8 cellular contexts compared by ENCODE assay signal in genomic region chr10:125159932-125160855, GRCh38. TPM values are rescaled to one million over a fixed set of nuclear protein-coding genes. Genes with fewer than 3 reads are reported as not detected.
DNase-seq lines count a peak whose midpoint lies in the region; ATAC-seq and TF ChIP-seq lines count a peak whose summit lies in the region.

TSS of gene CTBP2 (minus strand) at chr10:125160563.

- H3K27ac Mint-ChIP-seq in T-helper 1 cell treated with Interleukin-12 subunit alpha and Interleukin-12 subunit beta and Interleukin-4 antibody, amounts not matched to agents 30 μg/mL and 1 μg/mL, for 36 hours: no peak within 1 kb of the TSS

- peaks cover 4 to 11% of the 10 kb centered on the region in 2 donors for H3K4me1 ChIP-seq in breast epithelium

- no peaks in the 10 kb centered on the region for H3K36me3 Mint-ChIP-seq in T-helper 1 cell treated with Interleukin-12 subunit alpha and Interleukin-12 subunit beta and Interleukin-4 antibody, amounts not matched to agents 30 μg/mL and 1 μg/mL, for 36 hours (ENCODE audit: low read depth)

- ATAC-seq in sciatic nerve: peak; percentile 46
- ATAC-seq in GM21825 (IDR thresholded peaks at IDR 0.05; ENCODE audit: unreplicated experiment): no peak

- peak within 1 kb of the TSS; percentile 14 for H3K4me3 Mint-ChIP-seq in T-helper 1 cell treated with Interleukin-12 subunit alpha and Interleukin-12 subunit beta and Interleukin-4 antibody, amounts not matched to agents 30 μg/mL and 1 μg/mL, for 36 hours

- H3K27me3 ChIP-seq in breast epithelium: no peaks in the 10 kb centered on the region

- peak within 1 kb of the TSS; percentile 99 for H3K27ac ChIP-seq in breast epithelium

- peak within 1 kb of the TSS; percentile 87 to 97 (median 91) for H3K4me3 ChIP-seq in breast epithelium
- peak within 1 kb of the TSS; percentile 75 for H3K4me3 ChIP-seq in iPS-18c (ENCODE audit: insufficient read depth, low read depth, low read length)

- intact Hi-C loops in breast epithelium (cut with DNase I; ENCODE audit: low total_unique reads) (loop anchor here (5.0 kb wide), 2 partner anchors 97 to 98 kb away; no protein-coding TSS in a partner anchor), sciatic nerve (cut with DNase I) (loop anchor here (10.0 kb wide), 1 partner anchor 95 kb away; no protein-coding TSS in a partner anchor)

- no peak for DNase-seq in T-helper 1 cell
- DNase-seq in NCI-H82 (lab: John Stamatoyannopoulos, UW): peak; percentile 87
- DNase-seq in breast epithelium (ENCODE audit: low spot score in 2 of 2): peak; percentile 51 to 55
- peak; percentile 74 for DNase-seq in sciatic nerve (ENCODE audit: low spot score)
- DNase-seq in AML-193 (lab: John Stamatoyannopoulos, UW): no peak

- TF ChIP-seq POLR2A in breast epithelium (IDR thresholded peaks at IDR 0.05): no peak

- H3K9me3 Mint-ChIP-seq in T-helper 1 cell treated with Interleukin-12 subunit alpha and Interleukin-12 subunit beta and Interleukin-4 antibody, amounts not matched to agents 30 μg/mL and 1 μg/mL, for 36 hours: no peaks in the 10 kb centered on the region

- no peaks in the 10 kb centered on the region for H3K36me3 ChIP-seq in breast epithelium

- H3K4me1 Mint-ChIP-seq in T-helper 1 cell treated with Interleukin-12 subunit alpha and Interleukin-12 subunit beta and Interleukin-4 antibody, amounts not matched to agents 30 μg/mL and 1 μg/mL, for 36 hours (ENCODE audit: low read depth): peaks cover 3% of the 10 kb centered on the region

- H3K27me3 Mint-ChIP-seq in T-helper 1 cell treated with Interleukin-12 subunit alpha and Interleukin-12 subunit beta and Interleukin-4 antibody, amounts not matched to agents 30 μg/mL and 1 μg/mL, for 36 hours (ENCODE audit: low read depth): peaks cover 58% of the 10 kb centered on the region

- H3K9me3 ChIP-seq in breast epithelium (no peaks in the 10 kb centered on the region), iPS-18c (ENCODE audit: control insufficient read depth, insufficient read depth, low read length) (no peaks in the 10 kb centered on the region)

- TF ChIP-seq CTCF in breast epithelium (IDR thresholded peaks at IDR 0.05): no peak

RNA-seq across cellular contexts. Expression of gene CTBP2, which starts in this region (rescaled TPM):
- total RNA-seq in breast epithelium (10 to 100 TPM; 53.1 to 91.2 (median 65.9) TPM), sciatic nerve (46.9 TPM)

Comparison
In these comparisons a context has a peak if more than half of its experiments do, and no peak if none do; other contexts are left out.
1. DNase-seq: peak in NCI-H82 (single experiment), breast epithelium (2 of 2) and sciatic nerve (single experiment); none in T-helper 1 cell (0 of 5) and AML-193 (0 of 2).